Comparison of ENCODE assay signal across 1 cellular context in genomic region chr20:59003836-59004492, GRCh38.
TF ChIP-seq lines count a peak whose summit lies in the region.

No MANE protein-coding gene starts in this region.

TF ChIP-seq in endothelial cell of umbilical vein, 7 proteins besides CTCF, POLR2A, EP300 and RAD21:
- TF ChIP-seq FOS (IDR thresholded peaks at IDR 0.05; ENCODE audit: borderline replicate concordance, insufficient read depth, low read length) (no peak), GATA2 (IDR thresholded peaks at IDR 0.05; ENCODE audit: insufficient read depth, insufficient read length, low read depth, low read length) (no peak), MAX (IDR thresholded peaks at IDR 0.05; ENCODE audit: insufficient read depth, insufficient read length) (no peak), EZH2 (IDR thresholded peaks at IDR 0.05; ENCODE audit: borderline replicate concordance, low read depth, low read length, severe bottlenecking) (no peak), JUN (IDR thresholded peaks at IDR 0.05; ENCODE audit: borderline replicate concordance, insufficient read depth, insufficient read length, low read depth) (no peak), POLR2AphosphoS5 (IDR thresholded peaks at IDR 0.05; ENCODE audit: insufficient read depth, low read depth, low read length) (no peak), MYC (IDR thresholded peaks at IDR 0.05; ENCODE audit: low read depth, low read length) (no peak)
